In genomic region chr10:103278862-103279298, GRCh38 we compare ENCODE assay signal across 8 cellular contexts. TPM values are rescaled to one million over a fixed set of nuclear protein-coding genes. Genes with fewer than 3 reads are reported as not detected.
DNase-seq lines count a peak whose midpoint lies in the region; ATAC-seq and TF ChIP-seq lines count a peak whose summit lies in the region.

No MANE protein-coding gene starts in this region.

- no peaks in the 10 kb centered on the region for H3K36me3 ChIP-seq in CD8-positive, alpha-beta memory T cell (ENCODE audit: insufficient read depth, low read length)

- H3K4me3 ChIP-seq in CD8-positive, alpha-beta memory T cell (ENCODE audit: low read length), result no peak overlapping the region

- H3K9me3 Mint-ChIP-seq in CD8-positive, alpha-beta memory T cell, result peaks cover 0 to 6% (median 3%) of the 10 kb centered on the region in 5 donors
- no peaks in the 10 kb centered on the region for H3K9me3 Mint-ChIP-seq in activated CD8-positive, alpha-beta T cell treated with anti-CD3 and anti-CD28 coated beads, Interleukin-2, amount 10 ng/mL, durations not matched to agents 7 days and 5 days (ENCODE audit: insufficient read depth)

- H3K27ac Mint-ChIP-seq in CD8-positive, alpha-beta memory T cell, result peak overlapping the region in 1 of 8 donors; percentile 53
- H3K27ac Mint-ChIP-seq in activated CD8-positive, alpha-beta T cell treated with anti-CD3 and anti-CD28 coated beads, Interleukin-2, amount 10 ng/mL, durations not matched to agents 7 days and 5 days, result peak overlapping the region; percentile 60

- H3K36me3 Mint-ChIP-seq in CD8-positive, alpha-beta memory T cell, result no peaks in the 10 kb centered on the region
- H3K36me3 Mint-ChIP-seq in activated CD8-positive, alpha-beta T cell treated with anti-CD3 and anti-CD28 coated beads, Interleukin-2, amount 10 ng/mL, durations not matched to agents 7 days and 5 days (ENCODE audit: low read depth), result peaks cover 2% of the 10 kb centered on the region

- H3K27ac ChIP-seq in CD8-positive, alpha-beta memory T cell (ENCODE audit: low read depth, low read length), result no peak overlapping the region

- CTCF ChIA-PET in CD8-positive, alpha-beta memory T cell (lab: Charles Lee), result interaction anchor here (0.6 kb wide), 1 partner anchor 162 kb away, joined by 3 read pairs; no protein-coding TSS in a partner anchor
- CTCF ChIA-PET in activated CD8-positive, alpha-beta T cell treated with anti-CD3 and anti-CD28 coated beads, Interleukin-2, amount 10 ng/mL, durations not matched to agents 7 days and 5 days (lab: Charles Lee), result interaction anchor here (1.0 kb wide), 1 partner anchor 34 kb away, joined by 3 read pairs; no protein-coding TSS in a partner anchor

- no peaks in the 10 kb centered on the region for H3K4me1 ChIP-seq in CD8-positive, alpha-beta memory T cell (ENCODE audit: insufficient read depth, low read length)

- H3K27me3 Mint-ChIP-seq in CD8-positive, alpha-beta memory T cell, result peaks cover 56 to 77% of the 10 kb centered on the region in 2 donors
- peaks cover 68% of the 10 kb centered on the region for H3K27me3 Mint-ChIP-seq in activated CD8-positive, alpha-beta T cell treated with anti-CD3 and anti-CD28 coated beads, Interleukin-2, amount 10 ng/mL, durations not matched to agents 7 days and 5 days (ENCODE audit: low read depth)

- peak overlapping the region in 5 of 7 donors; percentile 44 to 56 (median 53) for H3K4me3 Mint-ChIP-seq in CD8-positive, alpha-beta memory T cell
- H3K4me3 Mint-ChIP-seq in activated CD8-positive, alpha-beta T cell treated with anti-CD3 and anti-CD28 coated beads, Interleukin-2, amount 10 ng/mL, durations not matched to agents 7 days and 5 days, result peak overlapping the region; percentile 30

- no peaks in the 10 kb centered on the region for H3K9me3 ChIP-seq in CD8-positive, alpha-beta memory T cell (ENCODE audit: low read length)

- H3K4me1 Mint-ChIP-seq in CD8-positive, alpha-beta memory T cell, result peaks cover 8 to 24% (median 11%) of the 10 kb centered on the region in 3 donors
- H3K4me1 Mint-ChIP-seq in activated CD8-positive, alpha-beta T cell treated with anti-CD3 and anti-CD28 coated beads, Interleukin-2, amount 10 ng/mL, durations not matched to agents 7 days and 5 days (ENCODE audit: low read depth), result peaks cover 19% of the 10 kb centered on the region

- DNase-seq in CD8-positive, alpha-beta memory T cell, result peak in 1 of 5 donors; percentile 6
- DNase-seq in activated CD8-positive, alpha-beta T cell treated with anti-CD3 and anti-CD28 coated beads, Interleukin-2, amount 10 ng/mL, durations not matched to agents 7 days and 5 days, result peak; percentile 67
- DNase-seq in fibroblast of peridontal ligament (ENCODE audit: extremely low read depth) (peak; percentile 63), renal cortical epithelial cell (ENCODE audit: low read depth) (peak; percentile 24), medulla oblongata (ENCODE audit: extremely low spot score) (no peak), GF-D8 (lab: John Stamatoyannopoulos, UW) (no peak)

- TF ChIP-seq EP300 in Ishikawa (IDR thresholded peaks at IDR 0.05; ENCODE audit: borderline replicate concordance), result no peak

- TF ChIP-seq RAD21 in Ishikawa (IDR thresholded peaks at IDR 0.05; ENCODE audit: low read depth), result no peak

- POLR2A ChIA-PET in CD8-positive, alpha-beta memory T cell (lab: Charles Lee), result no interaction called here
- POLR2A ChIA-PET in activated CD8-positive, alpha-beta T cell treated with anti-CD3 and anti-CD28 coated beads, Interleukin-2, amount 10 ng/mL, durations not matched to agents 7 days and 5 days (lab: Charles Lee), result no interaction called here

- peaks cover 23% of the 10 kb centered on the region for H3K27me3 ChIP-seq in CD8-positive, alpha-beta memory T cell (ENCODE audit: insufficient read depth, low read length, poor library complexity, severe bottlenecking)

- no peak for ATAC-seq in activated CD8-positive, alpha-beta T cell treated with anti-CD3 and anti-CD28 coated beads, Interleukin-2, amount 10 ng/mL, durations not matched to agents 7 days and 5 days
- no peak for ATAC-seq in GM19452 (IDR thresholded peaks at IDR 0.05; ENCODE audit: unreplicated experiment)

TF ChIP-seq in Ishikawa, 13 proteins besides CTCF, POLR2A, EP300 and RAD21:
- TF ChIP-seq REST (IDR thresholded peaks at IDR 0.05; ENCODE audit: low read depth), result peak; percentile 99
- TF ChIP-seq NFIC (IDR thresholded peaks at IDR 0.05), result no peak
- no peak for TF ChIP-seq CREB1 (IDR thresholded peaks at IDR 0.05; ENCODE audit: low read depth)
- no peak for TF ChIP-seq TAF1 (IDR thresholded peaks at IDR 0.05; ENCODE audit: low read depth)
- no peak for TF ChIP-seq TCF12 (IDR thresholded peaks at IDR 0.05; ENCODE audit: low read depth)
- 0 out of 2 replicates have a peak, but pooled peaks have one; percentile 54 for TF ChIP-seq MAX (IDR thresholded peaks at IDR 0.05)

RNA-seq across cellular contexts. Expression of gene INA, which starts 1.9 kb away (rescaled TPM):
- under 1 TPM; 0.73 to 0.94 TPM for total RNA-seq in CD8-positive, alpha-beta memory T cell
- polyA plus RNA-seq in CD8-positive, alpha-beta memory T cell, result not detected
- total RNA-seq in activated CD8-positive, alpha-beta T cell treated with anti-CD3 and anti-CD28 coated beads, Interleukin-2, amount 10 ng/mL, durations not matched to agents 7 days and 5 days, result under 1 TPM in 1 of 2 experiments, not detected in 1; 0.08 TPM
- 1.8 and 5.2 TPM in 2 replicates for total RNA-seq in renal cortical epithelial cell

RNA-seq across cellular contexts. Expression of gene RPEL1, which starts 33.2 kb away (rescaled TPM):
- not detected for total RNA-seq in CD8-positive, alpha-beta memory T cell
- polyA plus RNA-seq in CD8-positive, alpha-beta memory T cell, result not detected
- under 1 TPM in 1 of 2 experiments, not detected in 1; 0.16 TPM for total RNA-seq in activated CD8-positive, alpha-beta T cell treated with anti-CD3 and anti-CD28 coated beads, Interleukin-2, amount 10 ng/mL, durations not matched to agents 7 days and 5 days
- total RNA-seq in renal cortical epithelial cell, result 0.17 and 0.25 TPM in 2 replicates

Comparison
In these comparisons a context has a peak if more than half of its experiments do, and no peak if none do; other contexts are left out.
1. DNase-seq: peak in activated CD8-positive, alpha-beta T cell treated with anti-CD3 and anti-CD28 coated beads, Interleukin-2, amount 10 ng/mL, durations not matched to agents 7 days and 5 days (single experiment), fibroblast of peridontal ligament (single experiment) and renal cortical epithelial cell (single experiment); none in medulla oblongata (single experiment) and GF-D8 (single experiment).